Comparison of ENCODE assay signal across 9 cellular contexts in the genomic region with DNA sequence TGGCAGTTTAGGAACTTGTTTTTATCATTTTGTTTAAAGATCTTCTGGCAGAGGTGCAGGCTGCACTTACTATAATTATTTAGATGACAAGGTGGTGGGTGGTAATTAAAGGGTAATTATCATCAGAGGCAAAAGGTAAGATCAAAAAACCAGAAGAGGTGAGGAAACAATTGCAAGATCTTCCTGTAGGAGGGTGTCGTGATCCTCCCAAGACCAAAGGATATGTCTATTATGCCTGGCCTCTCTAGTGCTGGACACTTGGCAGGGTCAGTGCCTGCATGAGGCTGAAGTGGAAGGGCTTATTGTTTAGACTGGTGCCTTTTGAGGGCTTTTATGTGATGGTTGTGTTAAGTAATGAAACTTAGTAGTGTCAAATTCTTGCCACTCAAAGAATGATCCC. TPM values are rescaled to one million over a fixed set of nuclear protein-coding genes. Genes with fewer than 3 reads are reported as not detected.
DNase-seq lines count a peak whose midpoint lies in the region; ATAC-seq and TF ChIP-seq lines count a peak whose summit lies in the region.
"Had no signal": no experiment of that assay in that cellular context is flagged by ENCODE, and none has a peak within 500 bp of the region (broad histone marks: within the 10 kb centered on the region; RNA-seq: fewer than 3 reads in every experiment).

No MANE protein-coding gene starts in this region.

- H3K79me1 ChIP-seq in mesenchymal stem cell (replicated peaks; ENCODE audit: low read length, poor library complexity, severe bottlenecking): peaks cover 21% of the 10 kb centered on the region

- H2BK15ac ChIP-seq in mesenchymal stem cell (ENCODE audit: low read depth, poor library complexity, severe bottlenecking): no peak overlapping the region

- H3K4me3 Mint-ChIP-seq in CD4-positive, alpha-beta memory T cell: peak overlapping the region in 6 of 8 donors; percentile 0 to 99 (median 7)
- H3K4me3 Mint-ChIP-seq in activated naive CD8-positive, alpha-beta T cell treated with anti-CD3 and anti-CD28 coated beads, Interleukin-2, amount 10 ng/mL, durations not matched to agents 7 days and 5 days: peak overlapping the region; percentile 91

- no peak overlapping the region for H4K8ac ChIP-seq in mesenchymal stem cell (ENCODE audit: low read length)

- H3K23ac ChIP-seq in mesenchymal stem cell (ENCODE audit: low read length in 2 of 2): no peak overlapping the region

- CTCF ChIA-PET in CD4-positive, alpha-beta memory T cell (lab: Charles Lee; ENCODE audit: partially characterized antibody): interaction anchor here (1.1 to 2.5 kb wide), 4 partner anchors 11 to 123 kb away, joined by 3 to 8 read pairs (median 4); no protein-coding TSS in a partner anchor

- H2AFZ ChIP-seq in mesenchymal stem cell (ENCODE audit: low read depth, low read length): no peak overlapping the region

- no peak overlapping the region for H2BK120ac ChIP-seq in mesenchymal stem cell (ENCODE audit: low read depth, low read length)

- H3K14ac ChIP-seq in mesenchymal stem cell (ENCODE audit: low read length in 2 of 2): no peak overlapping the region

- no peak for ATAC-seq in activated naive CD8-positive, alpha-beta T cell treated with anti-CD3 and anti-CD28 coated beads, Interleukin-2, amount 10 ng/mL, durations not matched to agents 7 days and 5 days (ENCODE audit: low read depth)
- ATAC-seq in HG03095 (IDR thresholded peaks at IDR 0.05; ENCODE audit: unreplicated experiment) (no peak), HG03196 (IDR thresholded peaks at IDR 0.05; ENCODE audit: unreplicated experiment) (no peak)

- H3K9me3 Mint-ChIP-seq in CD4-positive, alpha-beta memory T cell: no peaks in the 10 kb centered on the region
- H3K9me3 Mint-ChIP-seq in activated naive CD8-positive, alpha-beta T cell treated with anti-CD3 and anti-CD28 coated beads, Interleukin-2, amount 10 ng/mL, durations not matched to agents 7 days and 5 days: no peaks in the 10 kb centered on the region

- POLR2A ChIA-PET in CD4-positive, alpha-beta memory T cell (lab: Charles Lee; ENCODE audit: partially characterized antibody): interaction anchor here (2.6 to 3.8 kb wide), 2 partner anchors 11 to 123 kb away, joined by 25 to 26 read pairs; no protein-coding TSS in a partner anchor
- POLR2A ChIA-PET in activated naive CD8-positive, alpha-beta T cell treated with anti-CD3 and anti-CD28 coated beads, Interleukin-2, amount 10 ng/mL, durations not matched to agents 7 days and 5 days (lab: Charles Lee): interaction anchor here (1.4 to 5.7 kb wide), 3 partner anchors 11 to 123 kb away, joined by 5 to 36 read pairs (median 6); no protein-coding TSS in a partner anchor

- H3K4me2 ChIP-seq in mesenchymal stem cell (ENCODE audit: low read length, poor library complexity, severe bottlenecking): no peak overlapping the region

- H3K4me1 ChIP-seq in CD4-positive, alpha-beta memory T cell (ENCODE audit: insufficient read depth, low read length): peaks cover 48% of the 10 kb centered on the region
- peaks cover 20% of the 10 kb centered on the region for H3K4me1 ChIP-seq in HUES6 (ENCODE audit: control insufficient read depth, insufficient read depth, low read length)
- no peaks in the 10 kb centered on the region for H3K4me1 ChIP-seq in mesenchymal stem cell (ENCODE audit: control insufficient read depth, insufficient read depth, low read depth, low read length)
- H3K4me1 ChIP-seq in colonic mucosa: peaks cover 13% of the 10 kb centered on the region

- 21% methylated on average over 1 of the region's 1 CpG for WGBS in mesenchymal stem cell

- TF ChIP-seq CTCF in colonic mucosa (IDR thresholded peaks at IDR 0.05): no peak

- intact Hi-C loops in CD4-positive, alpha-beta memory T cell (cut with micrococcal nuclease): loop anchor here (5.0 kb wide), 1 partner anchor 189 kb away; no protein-coding TSS in a partner anchor
- intact Hi-C loops in colonic mucosa (cut with DNase I): no loop called here

- no peak overlapping the region for H3K4ac ChIP-seq in mesenchymal stem cell (ENCODE audit: low read depth in 1 of 2, low read length in 2 of 2)

- H3K27ac Mint-ChIP-seq in CD4-positive, alpha-beta memory T cell: peak overlapping the region in 6 of 7 donors; percentile 38 to 79 (median 42)
- H3K27ac Mint-ChIP-seq in activated naive CD8-positive, alpha-beta T cell treated with anti-CD3 and anti-CD28 coated beads, Interleukin-2, amount 10 ng/mL, durations not matched to agents 7 days and 5 days: no peak overlapping the region

- H4K91ac ChIP-seq in mesenchymal stem cell (ENCODE audit: low read length): no peak overlapping the region

- no peaks in the 10 kb centered on the region for H3K27me3 Mint-ChIP-seq in CD4-positive, alpha-beta memory T cell
- no peaks in the 10 kb centered on the region for H3K27me3 Mint-ChIP-seq in activated naive CD8-positive, alpha-beta T cell treated with anti-CD3 and anti-CD28 coated beads, Interleukin-2, amount 10 ng/mL, durations not matched to agents 7 days and 5 days

- no peaks in the 10 kb centered on the region for H3K27me3 ChIP-seq in CD4-positive, alpha-beta memory T cell (ENCODE audit: insufficient read depth, low read length)
- H3K27me3 ChIP-seq in HUES6 (ENCODE audit: control insufficient read depth, insufficient read depth, low read length): no peaks in the 10 kb centered on the region
- H3K27me3 ChIP-seq in mesenchymal stem cell (ENCODE audit: control insufficient read depth in 1 of 2, insufficient read depth in 1 of 2, low read length in 2 of 2): no peaks in the 10 kb centered on the region
- no peaks in the 10 kb centered on the region for H3K27me3 ChIP-seq in colonic mucosa

- H3K9ac ChIP-seq in HUES6 (ENCODE audit: low read length): no peak overlapping the region
- H3K9ac ChIP-seq in mesenchymal stem cell (ENCODE audit: low read length): peak overlapping the region; percentile 97
- no peak overlapping the region for H3K9ac ChIP-seq in colonic mucosa (ENCODE audit: low read depth in 2 of 2, low read length in 2 of 2)

- no peaks in the 10 kb centered on the region for H3K36me3 ChIP-seq in CD4-positive, alpha-beta memory T cell (ENCODE audit: insufficient read depth, low read length)
- H3K36me3 ChIP-seq in HUES6 (ENCODE audit: control insufficient read depth, insufficient read depth, low read length) (0 out of 2 replicates have a peak, but pooled peaks cover 3% of the 10 kb centered on the region), mesenchymal stem cell (ENCODE audit: control insufficient read depth in 1 of 2, insufficient read depth in 2 of 2, low read depth in 1 of 2, low read length in 2 of 2) (no peaks in the 10 kb centered on the region), colonic mucosa (no peaks in the 10 kb centered on the region)

- no peak overlapping the region for H2BK5ac ChIP-seq in mesenchymal stem cell (ENCODE audit: low read depth, low read length, poor library complexity, severe bottlenecking)

- H3K9me3 ChIP-seq in CD4-positive, alpha-beta memory T cell (ENCODE audit: control insufficient read depth in 1 of 2, low read length in 2 of 2): no peaks in the 10 kb centered on the region
- no peaks in the 10 kb centered on the region for H3K9me3 ChIP-seq in HUES6 (ENCODE audit: control insufficient read depth, insufficient read depth, low read depth, low read length)
- H3K9me3 ChIP-seq in mesenchymal stem cell (ENCODE audit: control insufficient read depth, low read length): no peaks in the 10 kb centered on the region
- H3K9me3 ChIP-seq in colonic mucosa: no peaks in the 10 kb centered on the region

- no peak overlapping the region for H3K27ac ChIP-seq in CD4-positive, alpha-beta memory T cell (ENCODE audit: low read depth, low read length)
- H3K27ac ChIP-seq in HUES6 (ENCODE audit: low read depth, low read length) (no peak overlapping the region), mesenchymal stem cell (ENCODE audit: low read length, poor library complexity, severe bottlenecking) (no peak overlapping the region), colonic mucosa (no peak overlapping the region)
- H3K27ac ChIP-seq: coronary artery had no signal

- H3K4me1 Mint-ChIP-seq in CD4-positive, alpha-beta memory T cell: peaks cover 31 to 59% (median 44%) of the 10 kb centered on the region in 4 donors
- H3K4me1 Mint-ChIP-seq in activated naive CD8-positive, alpha-beta T cell treated with anti-CD3 and anti-CD28 coated beads, Interleukin-2, amount 10 ng/mL, durations not matched to agents 7 days and 5 days: peaks cover 32% of the 10 kb centered on the region

- DNase-seq in CD4-positive, alpha-beta memory T cell: no peak
- DNase-seq in activated naive CD8-positive, alpha-beta T cell treated with anti-CD3 and anti-CD28 coated beads, Interleukin-2, amount 10 ng/mL, durations not matched to agents 7 days and 5 days: no peak
- DNase-seq in mesenchymal stem cell (peak; percentile 50), GM19238 (ENCODE audit: insufficient read length, low spot score) (no peak), colonic mucosa (no peak)

- no peak overlapping the region for H3K18ac ChIP-seq in mesenchymal stem cell (ENCODE audit: low read depth in 1 of 2, low read length in 2 of 2)

- H3K36me3 Mint-ChIP-seq in CD4-positive, alpha-beta memory T cell: peaks cover 0 to 13% of the 10 kb centered on the region in 2 donors
- peaks cover 16% of the 10 kb centered on the region for H3K36me3 Mint-ChIP-seq in activated naive CD8-positive, alpha-beta T cell treated with anti-CD3 and anti-CD28 coated beads, Interleukin-2, amount 10 ng/mL, durations not matched to agents 7 days and 5 days

- H3K4me3 ChIP-seq in CD4-positive, alpha-beta memory T cell (ENCODE audit: low read length in 2 of 2): no peak overlapping the region
- H3K4me3 ChIP-seq in HUES6 (ENCODE audit: low read depth, low read length): peak overlapping the region; percentile 88; the same call in 1 of the 2 replicates
- H3K4me3 ChIP-seq in mesenchymal stem cell (ENCODE audit: insufficient read depth in 1 of 2, low read depth in 1 of 2, low read length in 2 of 2): peak overlapping the region in 1 of 2 experiments; percentile 96
- H3K4me3 ChIP-seq in colonic mucosa: no peak overlapping the region

- no peak overlapping the region for H2BK12ac ChIP-seq in mesenchymal stem cell (ENCODE audit: low read length in 2 of 2)

- no peak overlapping the region for H2AK5ac ChIP-seq in mesenchymal stem cell (ENCODE audit: low read length, severe bottlenecking)

RNA-seq across cellular contexts. Expression of a gene that starts 1.8 kb away (rescaled TPM):
- total RNA-seq in CD4-positive, alpha-beta memory T cell: 10 to 100 TPM; 54.0 to 55.2 TPM
- 10 to 100 TPM; 33.3 to 42.9 TPM for polyA plus RNA-seq in CD4-positive, alpha-beta memory T cell
- total RNA-seq in activated naive CD8-positive, alpha-beta T cell treated with anti-CD3 and anti-CD28 coated beads, Interleukin-2, amount 10 ng/mL, durations not matched to agents 7 days and 5 days: 10 to 100 TPM; 47.9 to 52.9 TPM
- 21.3 TPM for polyA plus RNA-seq in mesenchymal stem cell (2013, experiment 1 of 2)
- 20.9 TPM for polyA plus RNA-seq in mesenchymal stem cell (2013, experiment 2 of 2)
- total RNA-seq in colonic mucosa: 10 to 100 TPM; 32.7 to 33.9 TPM
